18 cellular contexts compared by ENCODE assay signal in genomic region chr20:19802099-19802491, GRCh38. TPM values are rescaled to one million over a fixed set of nuclear protein-coding genes. Genes with fewer than 3 reads are reported as not detected.
DNase-seq lines count a peak whose midpoint lies in the region; ATAC-seq, FAIRE-seq and TF ChIP-seq lines count a peak whose summit lies in the region.
"Had no signal": no experiment of that assay in that cellular context is flagged by ENCODE, and none has a peak within 500 bp of the region (broad histone marks: within the 10 kb centered on the region; RNA-seq: fewer than 3 reads in every experiment).

No MANE protein-coding gene starts in this region.

- peaks cover 23% of the 10 kb centered on the region for H3K4me1 ChIP-seq in A549
- H3K4me1 ChIP-seq in Panc1 (ENCODE audit: control insufficient read depth, insufficient read depth, low read length): peaks cover 4% of the 10 kb centered on the region
- H3K4me1 ChIP-seq in mesenchymal stem cell (ENCODE audit: control insufficient read depth, insufficient read depth, low read depth, low read length): peaks cover 10% of the 10 kb centered on the region

- H2BK12ac ChIP-seq in mesenchymal stem cell (ENCODE audit: low read length in 2 of 2): no peak overlapping the region

- WGBS in A549 (ENCODE audit: missing lambda C conversion rate): 89% methylated on average over 6 of the region's 6 CpGs
- WGBS in mesenchymal stem cell: 95% methylated on average over 6 of the region's 6 CpGs

- intact Hi-C loops in Panc1 (cut with micrococcal nuclease; ENCODE audit: unreplicated experiment): loop anchor here (5.0 kb wide), 1 partner anchor 110 kb away; no protein-coding TSS in a partner anchor

- no peak overlapping the region for H3K9ac ChIP-seq in mesenchymal stem cell (ENCODE audit: low read length)

- no peak for DNase-seq in A549 (ENCODE audit: low read depth in 1 of 2, low spot score in 1 of 2)
- no peak for DNase-seq in Panc1 (ENCODE audit: low read depth, low spot score)
- DNase-seq in epithelial cell of prostate (ENCODE audit: low read depth, low spot score): no peak
- DNase-seq in mesenchymal stem cell: no peak
- no peak for DNase-seq in stimulated activated CD4-positive, alpha-beta T cell treated with anti-CD3 and anti-CD28 coated beads, Interleukin-2, amount 100 ng/mL, for 24 hours
- no peak for DNase-seq in activated naive CD4-positive, alpha-beta T cell treated with Interleukin-2 at 50 U/mL for 16 hours
- DNase-seq: CD4-positive, alpha-beta T cell; DMS153; GDM1; GOT3; MV-4-11; NCI-H510A treated with DMSO at 0.1 percent for 48 hours; NCI-H774 had no signal

- POLR2A ChIA-PET in A549 (lab: Yijun Ruan, JAX): interaction anchor here (0.9 kb wide), 1 partner anchor 84 kb away, joined by 4 read pairs; no protein-coding TSS in a partner anchor
- POLR2A ChIA-PET in Panc1 (lab: Charles Lee): no interaction called here

- in situ Hi-C loops in Panc1 (cut with HindIII; ENCODE audit: low pct_unique_long_range_greater_than_20kb, low sequenced_read_pairs): no loop called here

- H4K8ac ChIP-seq in mesenchymal stem cell (ENCODE audit: low read length): no peak overlapping the region

- no peak for TF ChIP-seq RAD21 in A549 (conservative IDR thresholded peaks at IDR 0.05 in 1 of 2, IDR thresholded peaks at IDR 0.05 in 1 of 2)

- no peak for TF ChIP-seq POLR2A in A549 (IDR thresholded peaks at IDR 0.05; ENCODE audit: low read length)

- peak in 1 of 2 experiments; percentile 21; a peak in 2 of 6 replicates for ATAC-seq in A549
- no peak for ATAC-seq in Panc1
- no peak for ATAC-seq in GM18498 (IDR thresholded peaks at IDR 0.05; ENCODE audit: unreplicated experiment)
- ATAC-seq in HG02623 (IDR thresholded peaks at IDR 0.05; ENCODE audit: unreplicated experiment): no peak

- H3K27me3 ChIP-seq in Panc1 (ENCODE audit: control insufficient read depth, insufficient read depth, low read length) (no peaks in the 10 kb centered on the region), mesenchymal stem cell (ENCODE audit: control insufficient read depth in 1 of 2, insufficient read depth in 1 of 2, low read length in 2 of 2) (no peaks in the 10 kb centered on the region)

- H3K36me3 ChIP-seq in Panc1 (ENCODE audit: control insufficient read depth, insufficient read depth, low read length): no peaks in the 10 kb centered on the region
- peaks cover 13 to 48% of the 10 kb centered on the region in 2 experiments for H3K36me3 ChIP-seq in mesenchymal stem cell (ENCODE audit: control insufficient read depth in 1 of 2, insufficient read depth in 2 of 2, low read depth in 1 of 2, low read length in 2 of 2)

- peak overlapping the region in 1 of 2 experiments; percentile 11 for H3K18ac ChIP-seq in mesenchymal stem cell (ENCODE audit: low read depth in 1 of 2, low read length in 2 of 2)

- no peak overlapping the region for H2BK120ac ChIP-seq in mesenchymal stem cell (ENCODE audit: low read depth, low read length)

- H3K4me2 ChIP-seq in A549: peak overlapping the region; percentile 22
- H3K4me2 ChIP-seq in mesenchymal stem cell (ENCODE audit: low read length, poor library complexity, severe bottlenecking): no peak overlapping the region

- peak overlapping the region in 1 of 2 experiments; percentile 15 for H3K4ac ChIP-seq in mesenchymal stem cell (ENCODE audit: low read depth in 1 of 2, low read length in 2 of 2)

- BruUV-seq in Panc1 (replicated peaks; lab: Mats Ljungman, UMichigan): no TSS peak

- CTCF ChIA-PET in A549 (lab: Yijun Ruan, JAX): interaction anchor here (0.9 to 4.5 kb wide), 7 partner anchors 8 to 84 kb away, joined by 3 to 29 read pairs (median 4); no protein-coding TSS in a partner anchor
- CTCF ChIA-PET in Panc1 (lab: Charles Lee): no interaction called here

- no peak overlapping the region for H2BK5ac ChIP-seq in mesenchymal stem cell (ENCODE audit: low read depth, low read length, poor library complexity, severe bottlenecking)

- peak overlapping the region; percentile 2 to 67; a peak in 5 of 6 replicates for H3K27ac ChIP-seq in A549
- H3K27ac ChIP-seq in Panc1 (ENCODE audit: low read length): 0 out of 2 replicates have a peak overlapping the region, but pooled peaks have one; percentile 6
- peak overlapping the region; percentile 46 for H3K27ac ChIP-seq in epithelial cell of prostate
- peak overlapping the region; percentile 33 for H3K27ac ChIP-seq in mesenchymal stem cell (ENCODE audit: low read length, poor library complexity, severe bottlenecking)

- no peak overlapping the region for H4K91ac ChIP-seq in mesenchymal stem cell (ENCODE audit: low read length)

- H3K79me1 ChIP-seq in mesenchymal stem cell (replicated peaks; ENCODE audit: low read length, poor library complexity, severe bottlenecking): peaks cover 11% of the 10 kb centered on the region

- no peak overlapping the region for H3K23ac ChIP-seq in mesenchymal stem cell (ENCODE audit: low read length in 2 of 2)

- H3K4me3 ChIP-seq in A549: no peak overlapping the region
- no peak overlapping the region for H3K4me3 ChIP-seq in Panc1 (ENCODE audit: low read depth in 2 of 2, low read length in 2 of 2)
- no peak overlapping the region for H3K4me3 ChIP-seq in mesenchymal stem cell (ENCODE audit: insufficient read depth in 1 of 2, low read depth in 1 of 2, low read length in 2 of 2)

- TF ChIP-seq CTCF in A549 (IDR thresholded peaks at IDR 0.05) (no peak), Panc1 (IDR thresholded peaks at IDR 0.05) (no peak)

- H2AFZ ChIP-seq in mesenchymal stem cell (ENCODE audit: low read depth, low read length): no peak overlapping the region

- no peak for FAIRE-seq in A549 (lab: Jason Lieb, UNC)
- FAIRE-seq: A204.1, GM19239 had no signal

- no peaks in the 10 kb centered on the region for H3K9me3 ChIP-seq in A549
- H3K9me3 ChIP-seq in Panc1 (ENCODE audit: control insufficient read depth, insufficient read depth, low read depth, low read length): no peaks in the 10 kb centered on the region
- H3K9me3 ChIP-seq in mesenchymal stem cell (ENCODE audit: control insufficient read depth, low read length): peaks cover 3% of the 10 kb centered on the region

- no peak overlapping the region for H2BK15ac ChIP-seq in mesenchymal stem cell (ENCODE audit: low read depth, poor library complexity, severe bottlenecking)

- peak overlapping the region; percentile 90 for H2AK5ac ChIP-seq in mesenchymal stem cell (ENCODE audit: low read length, severe bottlenecking)

- no peak overlapping the region for H3K14ac ChIP-seq in mesenchymal stem cell (ENCODE audit: low read length in 2 of 2)

- TF ChIP-seq EP300 in A549 (IDR thresholded peaks at IDR 0.05): no peak

TF ChIP-seq in A549, 52 proteins besides CTCF, POLR2A, EP300 and RAD21:
- no peak for TF ChIP-seq EHF (CRISPR knock-in tag; IDR thresholded peaks at IDR 0.05)
- TF ChIP-seq KDM1A (IDR thresholded peaks at IDR 0.05; ENCODE audit: low read depth): peak; percentile 31; the same call in 1 of the 2 replicates
- no peak for TF ChIP-seq HEYL (CRISPR knock-in tag; IDR thresholded peaks at IDR 0.05)
- TF ChIP-seq ZNF302 (CRISPR knock-in tag; IDR thresholded peaks at IDR 0.05): no peak
- TF ChIP-seq CEBPB (IDR thresholded peaks at IDR 0.05): no peak
- no peak for TF ChIP-seq MYC (IDR thresholded peaks at IDR 0.05; ENCODE audit: borderline replicate concordance, low read length)
- TF ChIP-seq HOXA7 (CRISPR knock-in tag; IDR thresholded peaks at IDR 0.05): no peak
- no peak for TF ChIP-seq NPAS2 (CRISPR knock-in tag; IDR thresholded peaks at IDR 0.05; ENCODE audit: borderline replicate concordance)
- no peak for TF ChIP-seq NFE2L2 (conservative IDR thresholded peaks at IDR 0.05; ENCODE audit: low read length)
- peak; percentile 52; the same call in 1 of the 2 replicates for TF ChIP-seq CHD4 (IDR thresholded peaks at IDR 0.05; ENCODE audit: borderline replicate concordance)

RNA-seq across cellular contexts. Expression of gene RIN2, which starts 44.0 kb away (rescaled TPM):
- polyA plus RNA-seq in A549 (2011; rRNA removed) (34.7 and 36.3 TPM in 2 replicates), A549 (2017; fragmentation: RNase III; extraction: RNeasy Plus Mini Kit Qiagen cat#74134 plus additional on column Dnase treatment) (22.4 to 23.3 TPM (median 22.7 TPM) in 3 replicates)
- polyA plus RNA-seq in A549 (2012; cell fraction: cytosol; rRNA removed): 14.1 and 15.0 TPM in 2 replicates
- polyA plus RNA-seq in A549 (2012; cell fraction: nucleus; rRNA removed): 13.0 and 15.5 TPM in 2 replicates
- polyA minus RNA-seq in A549 (2011; rRNA and poly(A)+ RNA removed): 102 and 124 TPM in 2 replicates
- total RNA-seq in Panc1 (2021; ENCODE audit: unreplicated experiment): 25.0 TPM
- 13.8 TPM for polyA plus RNA-seq in Panc1 (2012; ENCODE audit: insufficient read length)
- polyA plus RNA-seq in mesenchymal stem cell (2013, experiment 1 of 2): 44.5 TPM
- polyA plus RNA-seq in mesenchymal stem cell (2013, experiment 2 of 2): 41.0 TPM
- total RNA-seq: OCI-LY7 had no signal
